In the genomic region with DNA sequence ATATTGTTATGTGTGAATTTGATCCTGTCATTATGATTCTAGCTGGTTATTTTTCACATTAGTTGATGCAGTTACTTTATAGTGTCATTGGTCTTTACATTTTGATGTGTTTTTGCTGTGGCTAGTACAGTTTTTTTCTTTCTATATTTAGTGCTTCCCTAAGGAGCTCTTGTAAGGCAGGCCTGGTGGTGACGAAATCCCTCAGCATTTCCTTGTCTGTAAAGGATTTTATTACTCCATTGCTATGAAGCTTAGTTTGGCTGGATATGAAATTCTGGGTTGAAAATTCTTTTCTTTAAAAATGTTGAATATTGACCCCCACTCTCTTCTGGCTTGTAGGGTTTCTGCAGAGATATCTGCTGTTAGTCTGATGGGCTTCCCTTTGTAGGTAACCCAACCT, we compare ENCODE assay signal across 2 cellular contexts. TPM values are rescaled to one million over a fixed set of nuclear protein-coding genes. Genes with fewer than 3 reads are reported as not detected.
"Had no signal": no experiment of that assay in that cellular context is flagged by ENCODE, and none has a peak within 500 bp of the region (broad histone marks: within the 10 kb centered on the region; RNA-seq: fewer than 3 reads in every experiment).

No MANE protein-coding gene starts in this region.

RNA-seq across cellular contexts. Expression of a gene that starts 48.7 kb away (rescaled TPM):
- total RNA-seq: M059J, Peyer's patch had no signal
